Comparison of ENCODE assay signal across 16 cellular contexts in the genomic region with DNA sequence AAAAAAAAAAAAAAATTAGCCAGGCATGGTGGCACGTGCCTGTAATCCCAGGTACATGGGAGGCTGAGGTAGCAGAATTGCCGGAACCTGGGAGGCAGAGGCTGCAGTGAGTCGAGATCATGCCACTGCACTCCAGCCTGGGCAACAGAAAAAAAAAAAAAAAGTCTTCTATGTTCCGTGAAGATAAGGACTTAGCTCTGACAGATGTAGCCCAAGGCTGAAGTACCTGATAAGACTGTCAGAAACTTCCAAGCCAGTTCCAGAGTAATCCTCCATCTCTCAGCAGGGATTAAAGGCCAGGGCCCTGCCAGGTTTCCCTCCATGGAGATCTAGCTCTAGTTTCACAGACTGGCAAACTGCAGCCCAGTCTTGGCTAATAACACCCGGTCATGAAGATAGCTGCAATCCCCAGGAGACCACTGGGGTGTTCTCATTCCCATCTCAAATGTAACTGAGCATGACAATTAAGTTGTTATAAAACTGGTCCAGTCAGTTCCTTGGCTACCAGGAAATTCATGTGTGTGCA. TPM values are rescaled to one million over a fixed set of nuclear protein-coding genes. Genes with fewer than 3 reads are reported as not detected.
DNase-seq lines count a peak whose midpoint lies in the region; ATAC-seq and TF ChIP-seq lines count a peak whose summit lies in the region.
"Had no signal": no experiment of that assay in that cellular context is flagged by ENCODE, and none has a peak within 500 bp of the region (broad histone marks: within the 10 kb centered on the region; RNA-seq: fewer than 3 reads in every experiment).

No MANE protein-coding gene starts in this region.

- H3K9me3 ChIP-seq in CD8-positive, alpha-beta memory T cell (ENCODE audit: low read length) = no peaks in the 10 kb centered on the region
- H3K9me3 ChIP-seq in breast epithelium (no peaks in the 10 kb centered on the region), left lung (no peaks in the 10 kb centered on the region)
- H3K9me3 ChIP-seq: BE2C had no signal

- peaks cover 16 to 32% of the 10 kb centered on the region in 2 donors for H3K27me3 Mint-ChIP-seq in CD8-positive, alpha-beta memory T cell
- peaks cover 6 to 44% (median 14%) of the 10 kb centered on the region in 5 donors for H3K27me3 Mint-ChIP-seq in naive thymus-derived CD8-positive, alpha-beta T cell
- H3K27me3 Mint-ChIP-seq in stimulated activated naive B cell treated with anti-CD40 and anti-IgM and Interleukin-4, amounts not matched to agents 10 μg/mL and 1 μg/mL and 100 μg/mL, for 72 hours = peaks cover 8% of the 10 kb centered on the region in 2 donors

- peaks cover 0 to 2% (median 0%) of the 10 kb centered on the region in 3 donors for H3K36me3 Mint-ChIP-seq in CD8-positive, alpha-beta memory T cell
- peaks cover 0 to 4% (median 0%) of the 10 kb centered on the region in 3 donors for H3K36me3 Mint-ChIP-seq in naive thymus-derived CD8-positive, alpha-beta T cell
- no peaks in the 10 kb centered on the region for H3K36me3 Mint-ChIP-seq in stimulated activated naive B cell treated with anti-CD40 and anti-IgM and Interleukin-4, amounts not matched to agents 10 μg/mL and 1 μg/mL and 100 μg/mL, for 72 hours

- no peaks in the 10 kb centered on the region for H3K4me1 Mint-ChIP-seq in CD8-positive, alpha-beta memory T cell
- peaks cover 5 to 7% (median 6%) of the 10 kb centered on the region in 4 donors for H3K4me1 Mint-ChIP-seq in naive thymus-derived CD8-positive, alpha-beta T cell
- peaks cover 0 to 7% of the 10 kb centered on the region in 2 donors for H3K4me1 Mint-ChIP-seq in stimulated activated naive B cell treated with anti-CD40 and anti-IgM and Interleukin-4, amounts not matched to agents 10 μg/mL and 1 μg/mL and 100 μg/mL, for 72 hours

- no peak overlapping the region for H3K4me3 Mint-ChIP-seq in CD8-positive, alpha-beta memory T cell
- H3K4me3 Mint-ChIP-seq in naive thymus-derived CD8-positive, alpha-beta T cell = no peak overlapping the region
- no peak overlapping the region for H3K4me3 Mint-ChIP-seq in stimulated activated naive B cell treated with anti-CD40 and anti-IgM and Interleukin-4, amounts not matched to agents 10 μg/mL and 1 μg/mL and 100 μg/mL, for 72 hours
- H3K4me3 Mint-ChIP-seq: activated CD8-positive, alpha-beta T cell treated with anti-CD3 and anti-CD28 coated beads for 36 hours had no signal

- H3K4me3 ChIP-seq in CD8-positive, alpha-beta memory T cell (ENCODE audit: low read length) = no peak overlapping the region
- no peak overlapping the region for H3K4me3 ChIP-seq in NB4 (ENCODE audit: low read depth, low read length)
- no peak overlapping the region for H3K4me3 ChIP-seq in breast epithelium
- H3K4me3 ChIP-seq in left lung = no peak overlapping the region

- DNase-seq in CD8-positive, alpha-beta memory T cell = no peak
- peak; percentile 73 for DNase-seq in NB4 (ENCODE audit: low read depth)
- no peak for DNase-seq in breast epithelium (ENCODE audit: low spot score in 2 of 2)
- DNase-seq in left lung = no peak
- DNase-seq in dedifferentiated amniotic fluid mesenchymal stem cell (ENCODE audit: extremely low spot score) = no peak
- DNase-seq in naive thymus-derived CD8-positive, alpha-beta T cell = no peak
- no peak for DNase-seq in stimulated activated naive B cell treated with anti-CD40 and anti-IgM and Interleukin-4, amounts not matched to agents 10 μg/mL and 1 μg/mL and 100 μg/mL, for 72 hours
- DNase-seq: activated CD8-positive, alpha-beta T cell treated with anti-CD3 and anti-CD28 coated beads for 36 hours; activated naive CD4-positive, alpha-beta T cell; BE2C; glutamatergic neuron; NCI-H1048; NK-92 treated with Interleukin-12 subunit alpha and Interleukin-12 subunit beta, amount 100 ng/mL, for 24 hours; stimulated activated CD8-positive, alpha-beta memory T cell treated with anti-CD3 and anti-CD28 coated beads, Interleukin-4, amount 100 ng/mL, for 48 hours had no signal

- TF ChIP-seq POLR2A in NB4 (IDR thresholded peaks at IDR 0.05; ENCODE audit: extremely low read depth, insufficient read length) (no peak), breast epithelium (IDR thresholded peaks at IDR 0.05) (no peak)

- no peak for TF ChIP-seq CTCF in NB4 (IDR thresholded peaks at IDR 0.05; ENCODE audit: low read depth, low read length)
- no peak for TF ChIP-seq CTCF in breast epithelium (IDR thresholded peaks at IDR 0.05)
- no peak for TF ChIP-seq CTCF in left lung (IDR thresholded peaks at IDR 0.05)

- H3K36me3 ChIP-seq in CD8-positive, alpha-beta memory T cell (ENCODE audit: insufficient read depth, low read length) = no peaks in the 10 kb centered on the region
- no peaks in the 10 kb centered on the region for H3K36me3 ChIP-seq in breast epithelium
- H3K36me3 ChIP-seq in left lung = no peaks in the 10 kb centered on the region
- H3K36me3 ChIP-seq: BE2C had no signal

- CTCF ChIA-PET in CD8-positive, alpha-beta memory T cell (lab: Charles Lee) = no interaction called here

- H3K9me3 Mint-ChIP-seq in CD8-positive, alpha-beta memory T cell = no peaks in the 10 kb centered on the region
- H3K9me3 Mint-ChIP-seq in naive thymus-derived CD8-positive, alpha-beta T cell = no peaks in the 10 kb centered on the region
- H3K9me3 Mint-ChIP-seq in stimulated activated naive B cell treated with anti-CD40 and anti-IgM and Interleukin-4, amounts not matched to agents 10 μg/mL and 1 μg/mL and 100 μg/mL, for 72 hours = no peaks in the 10 kb centered on the region
- H3K9me3 Mint-ChIP-seq: activated CD8-positive, alpha-beta T cell treated with anti-CD3 and anti-CD28 coated beads for 36 hours had no signal

- no peak overlapping the region for H3K27ac Mint-ChIP-seq in CD8-positive, alpha-beta memory T cell
- H3K27ac Mint-ChIP-seq in naive thymus-derived CD8-positive, alpha-beta T cell = peak overlapping the region in 1 of 10 donors; percentile 39
- no peak overlapping the region for H3K27ac Mint-ChIP-seq in stimulated activated naive B cell treated with anti-CD40 and anti-IgM and Interleukin-4, amounts not matched to agents 10 μg/mL and 1 μg/mL and 100 μg/mL, for 72 hours
- H3K27ac Mint-ChIP-seq: activated CD8-positive, alpha-beta T cell treated with anti-CD3 and anti-CD28 coated beads for 36 hours had no signal

- H3K27me3 ChIP-seq in CD8-positive, alpha-beta memory T cell (ENCODE audit: insufficient read depth, low read length, poor library complexity, severe bottlenecking) = no peaks in the 10 kb centered on the region
- H3K27me3 ChIP-seq in breast epithelium (no peaks in the 10 kb centered on the region), left lung (no peaks in the 10 kb centered on the region)
- H3K27me3 ChIP-seq: BE2C had no signal

- H3K27ac ChIP-seq in CD8-positive, alpha-beta memory T cell (ENCODE audit: low read depth, low read length) = peak overlapping the region; percentile 66
- peak overlapping the region; percentile 30 to 39 for H3K27ac ChIP-seq in breast epithelium
- no peak overlapping the region for H3K27ac ChIP-seq in left lung
- H3K27ac ChIP-seq: HL-60 had no signal

- ATAC-seq in left lung (peak; percentile 16), GM19397 (IDR thresholded peaks at IDR 0.05; ENCODE audit: unreplicated experiment) (no peak)
- no peak for ATAC-seq in naive thymus-derived CD8-positive, alpha-beta T cell
- no peak for ATAC-seq in stimulated activated naive B cell treated with anti-CD40 and anti-IgM and Interleukin-4, amounts not matched to agents 10 μg/mL and 1 μg/mL and 100 μg/mL, for 72 hours (replicated peaks)
- ATAC-seq: activated CD8-positive, alpha-beta T cell treated with anti-CD3 and anti-CD28 coated beads for 36 hours had no signal

- intact Hi-C loops in breast epithelium (cut with DNase I; ENCODE audit: low total_unique reads) (no loop called here), left lung (cut with DNase I) (no loop called here)

- no peaks in the 10 kb centered on the region for H3K4me1 ChIP-seq in CD8-positive, alpha-beta memory T cell (ENCODE audit: insufficient read depth, low read length)
- H3K4me1 ChIP-seq in breast epithelium (no peaks in the 10 kb centered on the region), left lung (peaks cover 13 to 56% of the 10 kb centered on the region in 2 donors)
- H3K4me1 ChIP-seq: BE2C had no signal

- POLR2A ChIA-PET in CD8-positive, alpha-beta memory T cell (lab: Charles Lee) = no interaction called here
- POLR2A ChIA-PET in naive thymus-derived CD8-positive, alpha-beta T cell (lab: Charles Lee) = no interaction called here

RNA-seq across cellular contexts. Expression of a gene that starts 8.5 kb away (rescaled TPM):
- under 1 TPM; 0.71 to 0.96 TPM for total RNA-seq in CD8-positive, alpha-beta memory T cell
- not detected for polyA plus RNA-seq in CD8-positive, alpha-beta memory T cell
- total RNA-seq in breast epithelium (10 to 100 TPM in 1 of 3 donors, 1 to 10 TPM in 2; 1.9 to 11.3 (median 8.5) TPM), left lung (10 to 100 TPM; 24.3 to 31.4 TPM)
- not detected for total RNA-seq in naive thymus-derived CD8-positive, alpha-beta T cell
- polyA plus RNA-seq in naive thymus-derived CD8-positive, alpha-beta T cell = under 1 TPM in 1 of 3 donors, not detected in 2; 0.07 TPM

Comparison
In these comparisons a context has a peak if more than half of its experiments do, and no peak if none do; other contexts are left out.
1. H3K27ac ChIP-seq: peak in CD8-positive, alpha-beta memory T cell (single experiment) and breast epithelium (2 of 2); none in left lung (0 of 2).